Comparison of ENCODE assay signal across 1 cellular context in genomic region chr17:36148559-36149295, GRCh38.
TF ChIP-seq lines count a peak whose summit lies in the region.

No MANE protein-coding gene starts in this region.

TF ChIP-seq in HEK293, 187 proteins besides CTCF, POLR2A, EP300 and RAD21 (continued from another document and continues in another):
- TF ChIP-seq ZBTB10 (tag by site-specific recombination; IDR thresholded peaks at IDR 0.05), result 0 out of 2 replicates have a peak, but pooled peaks have one; percentile 49
- TF ChIP-seq ZNF596 (tag by site-specific recombination; IDR thresholded peaks at IDR 0.05), result 0 out of 2 replicates have a peak, but pooled peaks have one; percentile 32
- TF ChIP-seq KLF1 (tag by site-specific recombination; IDR thresholded peaks at IDR 0.05), result no peak
- TF ChIP-seq HIC1 (tag by site-specific recombination; IDR thresholded peaks at IDR 0.05), result no peak
- 0 out of 2 replicates have a peak, but pooled peaks have one; percentile 58 for TF ChIP-seq ZNF561 (tag by site-specific recombination; IDR thresholded peaks at IDR 0.05; ENCODE audit: borderline replicate concordance)
- no peak for TF ChIP-seq ZNF571 (tag by site-specific recombination; IDR thresholded peaks at IDR 0.05)
- TF ChIP-seq ZNF366 (tag by site-specific recombination; conservative IDR thresholded peaks at IDR 0.05), result 0 out of 2 replicates have a peak, but pooled peaks have one; percentile 31
- TF ChIP-seq ZFP69B (tag by site-specific recombination; IDR thresholded peaks at IDR 0.05), result peak; percentile 64; the same call in 1 of the 2 replicates
- TF ChIP-seq ZNF76 (tag by site-specific recombination; IDR thresholded peaks at IDR 0.05; ENCODE audit: borderline replicate concordance, low read depth), result peak; percentile 59; the same call in 1 of the 2 replicates
- peak; percentile 71 for TF ChIP-seq PRDM10 (tag by site-specific recombination; IDR thresholded peaks at IDR 0.05)
- TF ChIP-seq ZNF707 (tag by site-specific recombination; IDR thresholded peaks at IDR 0.05), result no peak
- no peak for TF ChIP-seq ZNF621 (tag by site-specific recombination; IDR thresholded peaks at IDR 0.05)
- no peak for TF ChIP-seq SCRT2 (tag by site-specific recombination; IDR thresholded peaks at IDR 0.05)
- no peak for TF ChIP-seq ZNF169 (tag by site-specific recombination; IDR thresholded peaks at IDR 0.05)
- TF ChIP-seq YY1 (tag by site-specific recombination; IDR thresholded peaks at IDR 0.05), result peak; percentile 94
- 0 out of 2 replicates have a peak, but pooled peaks have one; percentile 47 for TF ChIP-seq WT1 (tag by site-specific recombination; IDR thresholded peaks at IDR 0.05)
- TF ChIP-seq ZNF529 (tag by site-specific recombination; IDR thresholded peaks at IDR 0.05; ENCODE audit: insufficient replicate concordance), result no peak
- no peak for TF ChIP-seq ATF2 (tag by site-specific recombination; IDR thresholded peaks at IDR 0.05; ENCODE audit: low read depth)
- TF ChIP-seq ZNF548 (tag by site-specific recombination; IDR thresholded peaks at IDR 0.05), result peak; percentile 26; the same call in 1 of the 2 replicates
- TF ChIP-seq PRDM6 (tag by site-specific recombination; IDR thresholded peaks at IDR 0.05), result no peak; the same call in 1 of the 2 replicates
- peak; percentile 90 for TF ChIP-seq ZBTB17 (tag by site-specific recombination; IDR thresholded peaks at IDR 0.05)
- TF ChIP-seq BCL6B (tag by site-specific recombination; IDR thresholded peaks at IDR 0.05), result no peak
- no peak for TF ChIP-seq ZBTB20 (tag by site-specific recombination; IDR thresholded peaks at IDR 0.05)
- no peak for TF ChIP-seq KLF16 (tag by site-specific recombination; IDR thresholded peaks at IDR 0.05)
- TF ChIP-seq ZNF513 (tag by site-specific recombination; IDR thresholded peaks at IDR 0.05), result peak; percentile 15; the same call in 1 of the 2 replicates
- TF ChIP-seq ZNF488 (tag by site-specific recombination; IDR thresholded peaks at IDR 0.05), result no peak
- TF ChIP-seq ZNF654 (tag by site-specific recombination; IDR thresholded peaks at IDR 0.05; ENCODE audit: low read depth), result peak; percentile 100
- TF ChIP-seq ZNF830 (tag by site-specific recombination; IDR thresholded peaks at IDR 0.05; ENCODE audit: low read depth), result no peak
- TF ChIP-seq ZNF114 (tag by site-specific recombination; IDR thresholded peaks at IDR 0.05), result no peak
- no peak for TF ChIP-seq PRDM2 (tag by site-specific recombination; IDR thresholded peaks at IDR 0.05; ENCODE audit: borderline replicate concordance)
- TF ChIP-seq ZNF140 (tag by site-specific recombination; IDR thresholded peaks at IDR 0.05), result no peak
- no peak for TF ChIP-seq ZNF202 (tag by site-specific recombination; IDR thresholded peaks at IDR 0.05; ENCODE audit: borderline replicate concordance)
- TF ChIP-seq KLF7 (tag by site-specific recombination; IDR thresholded peaks at IDR 0.05; ENCODE audit: borderline replicate concordance), result no peak
- TF ChIP-seq SALL2 (tag by site-specific recombination; IDR thresholded peaks at IDR 0.05; ENCODE audit: borderline replicate concordance), result no peak
- no peak for TF ChIP-seq ZNF510 (tag by site-specific recombination; IDR thresholded peaks at IDR 0.05; ENCODE audit: insufficient replicate concordance)
